ENCODE assay signal across 19 cellular contexts in the genomic region with DNA sequence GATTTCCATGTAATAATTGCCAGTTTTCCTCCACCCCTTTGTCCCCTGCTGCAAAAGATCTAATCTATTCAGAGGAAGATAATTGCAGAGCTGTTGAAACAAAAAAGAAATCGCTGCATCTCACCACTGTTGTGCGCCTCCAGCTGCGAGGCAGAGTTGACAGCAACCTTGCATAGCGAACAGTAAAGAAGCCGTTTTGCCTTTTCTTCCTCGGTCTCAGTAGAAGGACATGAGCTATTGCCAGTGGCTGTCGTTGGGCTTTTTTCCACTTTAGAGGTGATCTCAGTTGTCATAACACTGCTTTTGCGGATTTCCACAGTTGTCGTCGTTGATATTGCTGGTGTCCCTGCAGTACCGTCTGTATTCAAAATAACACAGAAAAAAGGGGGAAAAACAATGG.
A peak's percentile ranks its signal among the peaks of the same experiment; 100 is the strongest.
DNase-seq lines count a peak whose midpoint lies in the region; ATAC-seq, FAIRE-seq and TF ChIP-seq lines count a peak whose summit lies in the region.
"Had no signal": no experiment of that assay in that cellular context is flagged by ENCODE, and none has a peak within 500 bp of the region (broad histone marks: within the 10 kb centered on the region; RNA-seq: fewer than 3 reads in every experiment).

No MANE protein-coding gene starts in this region.

- H3K27ac Mint-ChIP-seq in astrocyte (ENCODE audit: unreplicated experiment): no peak overlapping the region
- peak overlapping the region in 1 of 3 experiments; percentile 68; a peak in 3 of 7 replicates for H3K27ac Mint-ChIP-seq in H9
- H3K27ac Mint-ChIP-seq: CD4-positive, CD25-positive, alpha-beta regulatory T cell had no signal

- H4K91ac ChIP-seq in H9 (ENCODE audit: insufficient read length, low read depth, low read length): no peak overlapping the region
- no peak overlapping the region for H4K91ac ChIP-seq in trophoblast cell (ENCODE audit: low read depth, low read length)

- H3K23me2 ChIP-seq in H9 (ENCODE audit: insufficient read length, low read depth, low read length, poor library complexity, severe bottlenecking): no peaks in the 10 kb centered on the region

- peaks cover 0 to 10% (median 0%) of the 10 kb centered on the region in 9 donors for H3K4me1 ChIP-seq in heart right ventricle
- peaks cover 11% of the 10 kb centered on the region for H3K4me1 ChIP-seq in astrocyte (ENCODE audit: insufficient read depth, low read length)
- no peaks in the 10 kb centered on the region for H3K4me1 ChIP-seq in mesendoderm (ENCODE audit: control insufficient read depth, low read depth, low read length)
- H3K4me1 ChIP-seq in H9 (ENCODE audit: insufficient read depth, low read length): no peaks in the 10 kb centered on the region
- H3K4me1 ChIP-seq in trophoblast cell (ENCODE audit: control insufficient read depth in 1 of 2, insufficient read depth in 2 of 2, low read length in 2 of 2): no peaks in the 10 kb centered on the region
- H3K4me1 ChIP-seq: BLaER1 treated with 17β-estradiol and CSF1 and Interleukin-3, amounts not matched to agents 10 nM and 100 nM; HAP-1 had no signal

- no peak overlapping the region for H2BK5ac ChIP-seq in mesendoderm (ENCODE audit: low read length)
- H2BK5ac ChIP-seq in H9 (ENCODE audit: insufficient read length, low read length): no peak overlapping the region
- no peak overlapping the region for H2BK5ac ChIP-seq in trophoblast cell (ENCODE audit: low read depth, low read length, poor library complexity)

- H4K20me1 ChIP-seq in astrocyte (ENCODE audit: insufficient read depth, low read length) (no peaks in the 10 kb centered on the region), H9 (ENCODE audit: control insufficient read depth, insufficient read depth, insufficient read length) (no peaks in the 10 kb centered on the region)
- H4K20me1 ChIP-seq: BLaER1 treated with 17β-estradiol and CSF1 and Interleukin-3, amounts not matched to agents 10 nM and 100 nM had no signal

- no peaks in the 10 kb centered on the region for H3K79me1 ChIP-seq in mesendoderm (ENCODE audit: low read length)
- no peaks in the 10 kb centered on the region for H3K79me1 ChIP-seq in H9 (ENCODE audit: insufficient read depth, low read depth, low read length, poor library complexity, severe bottlenecking)
- H3K79me1 ChIP-seq in trophoblast cell (ENCODE audit: low read length): no peaks in the 10 kb centered on the region

- no peak for TF ChIP-seq CTCF in heart right ventricle (IDR thresholded peaks at IDR 0.05)
- no peak for TF ChIP-seq CTCF in astrocyte (IDR thresholded peaks at IDR 0.05; ENCODE audit: insufficient read depth, low read depth, low read length)
- TF ChIP-seq CTCF in GM13977 (IDR thresholded peaks at IDR 0.05; ENCODE audit: extremely low read depth, insufficient read depth, missing control alignments): no peak
- no peak for TF ChIP-seq CTCF in H9 (conservative IDR thresholded peaks at IDR 0.05)

- no peak overlapping the region for H2BK15ac ChIP-seq in mesendoderm (replicated peaks; ENCODE audit: low read depth)
- no peak overlapping the region for H2BK15ac ChIP-seq in H9 (ENCODE audit: low read depth, low read length)

- H3K36me3 Mint-ChIP-seq in astrocyte (ENCODE audit: low read depth, unreplicated experiment) (no peaks in the 10 kb centered on the region), H9 (ENCODE audit: insufficient read depth in 1 of 3, low read depth in 3 of 3) (no peaks in the 10 kb centered on the region; a peak in 1 of 7 replicates)
- H3K36me3 Mint-ChIP-seq: CD4-positive, CD25-positive, alpha-beta regulatory T cell had no signal

- peaks cover 7% of the 10 kb centered on the region for H3K4me1 Mint-ChIP-seq in astrocyte (ENCODE audit: low read depth, unreplicated experiment)
- H3K4me1 Mint-ChIP-seq in H9: peaks cover 4 to 8% of the 10 kb centered on the region in 2 experiments
- H3K4me1 Mint-ChIP-seq: CD4-positive, CD25-positive, alpha-beta regulatory T cell had no signal

- no peak overlapping the region for H2AFZ ChIP-seq in astrocyte (ENCODE audit: low read depth, low read length)
- no peak overlapping the region for H2AFZ ChIP-seq in H9 (ENCODE audit: low read length)
- H2AFZ ChIP-seq in trophoblast cell (ENCODE audit: insufficient read depth, low read length, poor library complexity): no peak overlapping the region
- H2AFZ ChIP-seq: GM23248 had no signal

- H3K23ac ChIP-seq in mesendoderm (ENCODE audit: low read length) (no peak overlapping the region), H9 (ENCODE audit: insufficient read length, low read depth, low read length) (no peak overlapping the region), trophoblast cell (ENCODE audit: low read length) (no peak overlapping the region)

- peak; percentile 27 for DNase-seq in Right ventricle myocardium inferior (ENCODE audit: missing footprints)
- DNase-seq in heart right ventricle: no peak
- no peak for DNase-seq in astrocyte (ENCODE audit: low read depth)
- DNase-seq in mesendoderm: peak; percentile 7
- DNase-seq in GM13977 (ENCODE audit: low spot score): no peak
- no peak for DNase-seq in H9
- no peak for DNase-seq in trophoblast cell
- DNase-seq: 8988T; Calu3; CD4-positive, CD25-positive, alpha-beta regulatory T cell; DMS 273 treated with DMSO at 0.1 percent for 48 hours; DMS79; GM23248 had no signal

- H3K9me3 Mint-ChIP-seq in astrocyte (ENCODE audit: unreplicated experiment) (no peaks in the 10 kb centered on the region), H9 (no peaks in the 10 kb centered on the region)

- ATAC-seq in Right ventricle myocardium inferior: no peak
- no peak for ATAC-seq in heart right ventricle
- ATAC-seq: HepG2 had no signal

- H4K12ac ChIP-seq in trophoblast cell (ENCODE audit: low read depth, low read length): no peak overlapping the region

- H3K4ac ChIP-seq in mesendoderm (ENCODE audit: low read depth, low read length): no peak overlapping the region
- no peak overlapping the region for H3K4ac ChIP-seq in H9 (ENCODE audit: low read depth, low read length)
- H3K4ac ChIP-seq in trophoblast cell (ENCODE audit: low read depth, low read length): no peak overlapping the region

- H3K9ac ChIP-seq in astrocyte (ENCODE audit: low read length) (no peak overlapping the region), mesendoderm (ENCODE audit: low read length) (no peak overlapping the region), H9 (ENCODE audit: extremely low read depth, insufficient read length, low read length) (no peak overlapping the region), trophoblast cell (ENCODE audit: low read length) (no peak overlapping the region)
- H3K9ac ChIP-seq: BLaER1 treated with 17β-estradiol and CSF1 and Interleukin-3, amounts not matched to agents 10 nM and 100 nM; GM23248; KMS-11 had no signal

- no peak overlapping the region for H4K8ac ChIP-seq in mesendoderm (ENCODE audit: low read depth, low read length)
- no peak overlapping the region for H4K8ac ChIP-seq in H9 (replicated peaks; ENCODE audit: insufficient read length, low read depth, low read length)
- H4K8ac ChIP-seq in trophoblast cell (ENCODE audit: low read depth, low read length): no peak overlapping the region

- WGBS in heart right ventricle, 2 donors: 80 to 86% methylated on average over 11 of the region's 11 CpGs
- no CpG with 5 or more reads among the region's 11 CpGs for WGBS in mesendoderm (ENCODE audit: extremely low coverage, insufficient coverage, low lambda C conversion rate)
- no CpG with 5 or more reads among the region's 11 CpGs for WGBS in H9 (ENCODE audit: extremely low coverage, insufficient read length, low lambda C conversion rate)
- no CpG with 5 or more reads among the region's 11 CpGs for WGBS in trophoblast cell (ENCODE audit: extremely low coverage, insufficient coverage, insufficient read length)

- in situ Hi-C loops in GM13977 (cut with MboI; ENCODE audit: low pct_unique_long_range_greater_than_20kb, low sequenced_read_pairs, unreplicated experiment): no loop called here

- no peak overlapping the region for H2AK5ac ChIP-seq in mesendoderm (ENCODE audit: low read length)
- no peak overlapping the region for H2AK5ac ChIP-seq in H9 (ENCODE audit: insufficient read length, low read length)
- no peak overlapping the region for H2AK5ac ChIP-seq in trophoblast cell (ENCODE audit: low read length)

- no peak overlapping the region for H3K27ac ChIP-seq in heart right ventricle
- no peak overlapping the region for H3K27ac ChIP-seq in astrocyte (ENCODE audit: low read depth, low read length)
- H3K27ac ChIP-seq in mesendoderm (ENCODE audit: low read depth, low read length): no peak overlapping the region
- H3K27ac ChIP-seq in H9 (ENCODE audit: insufficient read length, low read depth, low read length): no peak overlapping the region
- no peak overlapping the region for H3K27ac ChIP-seq in trophoblast cell (ENCODE audit: low read depth, low read length)
- H3K27ac ChIP-seq: BLaER1 treated with 17β-estradiol and CSF1 and Interleukin-3, amounts not matched to agents 10 nM and 100 nM; GM23248; KMS-11 had no signal

- H3K27me3 Mint-ChIP-seq in astrocyte (ENCODE audit: low read depth, unreplicated experiment) (no peaks in the 10 kb centered on the region), H9 (ENCODE audit: low read depth) (no peaks in the 10 kb centered on the region)
- H3K27me3 Mint-ChIP-seq: CD4-positive, CD25-positive, alpha-beta regulatory T cell had no signal

- H3K56ac ChIP-seq in mesendoderm (ENCODE audit: low read length) (peak overlapping the region; percentile 17), H9 (ENCODE audit: insufficient read length, low read depth, low read length) (no peak overlapping the region)

- H3K4me3 Mint-ChIP-seq in astrocyte (ENCODE audit: unreplicated experiment) (no peak overlapping the region), H9 (no peak overlapping the region)
- H3K4me3 Mint-ChIP-seq: CD4-positive, CD25-positive, alpha-beta regulatory T cell had no signal

- H3K27me3 ChIP-seq in heart right ventricle: no peaks in the 10 kb centered on the region
- no peaks in the 10 kb centered on the region for H3K27me3 ChIP-seq in astrocyte (ENCODE audit: insufficient read depth, low read length)
- no peaks in the 10 kb centered on the region for H3K27me3 ChIP-seq in mesendoderm (ENCODE audit: insufficient read depth, low read length, poor library complexity)
- no peaks in the 10 kb centered on the region for H3K27me3 ChIP-seq in H9 (ENCODE audit: insufficient read depth, low read length)
- H3K27me3 ChIP-seq in trophoblast cell (ENCODE audit: insufficient read depth, low read length): no peaks in the 10 kb centered on the region
- H3K27me3 ChIP-seq: BLaER1 treated with 17β-estradiol and CSF1 and Interleukin-3, amounts not matched to agents 10 nM and 100 nM had no signal

- H3K79me2 ChIP-seq in astrocyte (ENCODE audit: insufficient read depth, low read length) (no peaks in the 10 kb centered on the region), mesendoderm (ENCODE audit: control insufficient read depth, insufficient read depth, low read length) (no peaks in the 10 kb centered on the region), H9 (ENCODE audit: insufficient read depth, low read length) (no peaks in the 10 kb centered on the region), trophoblast cell (ENCODE audit: control insufficient read depth, insufficient read depth, low read length, poor library complexity) (no peaks in the 10 kb centered on the region)

- H3K14ac ChIP-seq in H9 (ENCODE audit: insufficient read depth, low read length) (no peak overlapping the region), trophoblast cell (ENCODE audit: low read length) (no peak overlapping the region)

- intact Hi-C loops in Right ventricle myocardium inferior (cut with DNase I): no loop called here
- intact Hi-C loops in heart right ventricle (cut with DNase I): no loop called here

- H3K4me3 ChIP-seq in heart right ventricle: no peak overlapping the region
- no peak overlapping the region for H3K4me3 ChIP-seq in astrocyte (ENCODE audit: insufficient read depth, low read depth, low read length)
- no peak overlapping the region for H3K4me3 ChIP-seq in mesendoderm (ENCODE audit: low read length)
- no peak overlapping the region for H3K4me3 ChIP-seq in trophoblast cell (ENCODE audit: low read depth, low read length)
- H3K4me3 ChIP-seq: BLaER1 treated with 17β-estradiol and CSF1 and Interleukin-3, amounts not matched to agents 10 nM and 100 nM; GM23248; HAP-1 had no signal

- H3K18ac ChIP-seq in mesendoderm (ENCODE audit: low read length): no peak overlapping the region
- no peak overlapping the region for H3K18ac ChIP-seq in H9 (ENCODE audit: insufficient read length, low read depth, low read length)
- no peak overlapping the region for H3K18ac ChIP-seq in trophoblast cell (ENCODE audit: low read length)

- H3K36me3 ChIP-seq in heart right ventricle (peaks cover 0 to 3% (median 0%) of the 10 kb centered on the region in 9 donors), astrocyte (ENCODE audit: insufficient read depth, low read length) (no peaks in the 10 kb centered on the region), mesendoderm (ENCODE audit: control insufficient read depth, insufficient read depth, low read length) (no peaks in the 10 kb centered on the region), trophoblast cell (ENCODE audit: control insufficient read depth in 1 of 2, insufficient read depth in 2 of 2, low read length in 2 of 2) (no peaks in the 10 kb centered on the region)
- H3K36me3 ChIP-seq: BLaER1 treated with 17β-estradiol and CSF1 and Interleukin-3, amounts not matched to agents 10 nM and 100 nM; HAP-1 had no signal

- H3T11ph ChIP-seq in H9 (ENCODE audit: low read length): no peak overlapping the region

- no peak overlapping the region for H4K5ac ChIP-seq in mesendoderm (ENCODE audit: low read length)
- no peak overlapping the region for H4K5ac ChIP-seq in H9 (ENCODE audit: insufficient read length, low read depth, low read length)

- H3K9me3 ChIP-seq in heart right ventricle (no peaks in the 10 kb centered on the region), astrocyte (ENCODE audit: insufficient read depth, low read depth, low read length) (no peaks in the 10 kb centered on the region), H9 (ENCODE audit: control insufficient read depth, low read depth, low read length) (no peaks in the 10 kb centered on the region), trophoblast cell (ENCODE audit: insufficient read depth, low read depth, low read length) (no peaks in the 10 kb centered on the region)
- H3K9me3 ChIP-seq: BLaER1 treated with 17β-estradiol and CSF1 and Interleukin-3, amounts not matched to agents 10 nM and 100 nM; HAP-1 had no signal

- H2BK120ac ChIP-seq in mesendoderm (ENCODE audit: low read depth, low read length) (no peak overlapping the region), H9 (ENCODE audit: low read depth, low read length, poor library complexity, severe bottlenecking) (no peak overlapping the region), trophoblast cell (ENCODE audit: insufficient read depth, low read length, poor library complexity) (no peak overlapping the region)

- no peak overlapping the region for H2BK12ac ChIP-seq in H9 (ENCODE audit: insufficient read length, low read depth, low read length)
- H2BK12ac ChIP-seq in trophoblast cell (ENCODE audit: low read length): no peak overlapping the region

- FAIRE-seq in astrocyte (lab: Jason Lieb, UNC): no peak
- FAIRE-seq: GM12891, HepG2, HTR-8/SVneo had no signal

- H3K4me2 ChIP-seq in astrocyte (ENCODE audit: low read length): peak overlapping the region; percentile 8
- no peak overlapping the region for H3K4me2 ChIP-seq in mesendoderm (ENCODE audit: low read length)
- H3K4me2 ChIP-seq in H9 (ENCODE audit: insufficient read depth, insufficient read length, low read length): no peak overlapping the region
- no peak overlapping the region for H3K4me2 ChIP-seq in trophoblast cell (ENCODE audit: low read length)
- H3K4me2 ChIP-seq: BLaER1 treated with 17β-estradiol and CSF1 and Interleukin-3, amounts not matched to agents 10 nM and 100 nM; KMS-11 had no signal

- H2BK20ac ChIP-seq in H9 (ENCODE audit: low read depth, low read length, poor library complexity, severe bottlenecking): no peak overlapping the region

Comparison
In these comparisons a context has a peak if more than half of its experiments do, and no peak if none do; other contexts are left out.
1. DNase-seq: peak in Right ventricle myocardium inferior (single experiment) and mesendoderm (single experiment); none in heart right ventricle (0 of 2), astrocyte (single experiment), GM13977 (single experiment), H9 (single experiment) and trophoblast cell (0 of 2).